In the genomic region with DNA sequence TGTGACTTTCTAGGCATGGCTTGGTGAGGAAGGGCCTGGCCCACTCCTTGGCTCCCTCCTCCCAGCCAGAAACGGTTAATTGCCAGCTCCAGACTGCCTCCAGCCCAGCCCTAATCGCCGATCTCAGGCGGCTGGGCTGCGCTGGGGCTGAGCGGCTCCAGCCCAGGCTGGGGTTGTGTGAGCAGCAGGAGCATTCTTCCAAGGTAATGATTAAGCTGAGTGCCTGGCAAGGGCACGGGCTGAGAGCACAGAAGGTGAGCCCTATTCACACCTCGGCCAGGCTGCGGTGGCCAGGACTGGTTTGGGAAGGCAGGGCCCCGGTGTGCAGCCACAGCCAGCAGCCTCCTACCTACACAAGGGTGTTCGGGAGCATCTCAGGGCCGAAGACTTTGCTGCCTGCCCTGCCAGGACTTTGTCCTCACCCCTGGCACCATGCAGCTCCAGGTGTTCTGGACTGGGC, we compare ENCODE assay signal across 2 cellular contexts.
A peak's percentile ranks its signal among the peaks of the same experiment; 100 is the strongest.
TF ChIP-seq lines count a peak whose summit lies in the region.

A gene (plus strand): TSS at position 257 of the 460 bp plus-strand sequence. CDS start 176 bp downstream, at position 433.

TF ChIP-seq in K562, 482 proteins besides CTCF, POLR2A, EP300 and RAD21 (continued from another document):
- TF ChIP-seq, protein P1, sequence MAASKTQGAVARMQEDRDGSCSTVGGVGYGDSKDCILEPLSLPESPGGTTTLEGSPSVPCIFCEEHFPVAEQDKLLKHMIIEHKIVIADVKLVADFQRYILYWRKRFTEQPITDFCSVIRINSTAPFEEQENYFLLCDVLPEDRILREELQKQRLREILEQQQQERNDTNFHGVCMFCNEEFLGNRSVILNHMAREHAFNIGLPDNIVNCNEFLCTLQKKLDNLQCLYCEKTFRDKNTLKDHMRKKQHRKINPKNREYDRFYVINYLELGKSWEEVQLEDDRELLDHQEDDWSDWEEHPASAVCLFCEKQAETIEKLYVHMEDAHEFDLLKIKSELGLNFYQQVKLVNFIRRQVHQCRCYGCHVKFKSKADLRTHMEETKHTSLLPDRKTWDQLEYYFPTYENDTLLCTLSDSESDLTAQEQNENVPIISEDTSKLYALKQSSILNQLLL (CRISPR knock-in tag; IDR thresholded peaks at IDR 0.05; ENCODE audit: borderline replicate concordance): no peak
- TF ChIP-seq ZNF764 (CRISPR knock-in tag; IDR thresholded peaks at IDR 0.05; ENCODE audit: low read depth) (no peak), ARID2 (IDR thresholded peaks at IDR 0.05) (no peak)

TF ChIP-seq in HepG2, 621 proteins besides CTCF, POLR2A, EP300 and RAD21 (continued from another document and continues in another):
- TF ChIP-seq ZNF44 (CRISPR knock-in tag; IDR thresholded peaks at IDR 0.05) (no peak), RARA (CRISPR knock-in tag; IDR thresholded peaks at IDR 0.05) (peak; percentile 26; the same call in 1 of the 2 replicates), RCOR2 (CRISPR knock-in tag; IDR thresholded peaks at IDR 0.05) (no peak), ZNF883 (CRISPR knock-in tag; IDR thresholded peaks at IDR 0.05; ENCODE audit: not compliant biosample characterization) (peak; percentile 68), TBX2 (CRISPR knock-in tag; IDR thresholded peaks at IDR 0.05; ENCODE audit: borderline replicate concordance) (peak; percentile 98), AHR (CRISPR knock-in tag; IDR thresholded peaks at IDR 0.05) (no peak), XRCC5 (optimal IDR thresholded peaks at IDR 0.05; ENCODE audit: low read length) (peak; percentile 4), TBX3 (IDR thresholded peaks at IDR 0.05; ENCODE audit: borderline replicate concordance) (peak; percentile 83), U2AF1 (optimal IDR thresholded peaks at IDR 0.05; ENCODE audit: low read depth, low read length) (no peak), HNF4A (CRISPR knock-in tag; IDR thresholded peaks at IDR 0.05) (peak; percentile 34; the same call in 1 of the 2 replicates), NAIF1 (CRISPR knock-in tag; IDR thresholded peaks at IDR 0.05; ENCODE audit: borderline replicate concordance) (no peak), TSC22D2 (CRISPR knock-in tag; IDR thresholded peaks at IDR 0.05; ENCODE audit: borderline replicate concordance) (no peak), RFX1 (IDR thresholded peaks at IDR 0.05) (no peak), RBM22 (optimal IDR thresholded peaks at IDR 0.05; ENCODE audit: low read length) (no peak), ZMYM3 (CRISPR knock-in tag; IDR thresholded peaks at IDR 0.05) (no peak), PCBP1 (IDR thresholded peaks at IDR 0.05; ENCODE audit: borderline replicate concordance, low read depth, low read length) (no peak)
- TF ChIP-seq, protein P2, sequence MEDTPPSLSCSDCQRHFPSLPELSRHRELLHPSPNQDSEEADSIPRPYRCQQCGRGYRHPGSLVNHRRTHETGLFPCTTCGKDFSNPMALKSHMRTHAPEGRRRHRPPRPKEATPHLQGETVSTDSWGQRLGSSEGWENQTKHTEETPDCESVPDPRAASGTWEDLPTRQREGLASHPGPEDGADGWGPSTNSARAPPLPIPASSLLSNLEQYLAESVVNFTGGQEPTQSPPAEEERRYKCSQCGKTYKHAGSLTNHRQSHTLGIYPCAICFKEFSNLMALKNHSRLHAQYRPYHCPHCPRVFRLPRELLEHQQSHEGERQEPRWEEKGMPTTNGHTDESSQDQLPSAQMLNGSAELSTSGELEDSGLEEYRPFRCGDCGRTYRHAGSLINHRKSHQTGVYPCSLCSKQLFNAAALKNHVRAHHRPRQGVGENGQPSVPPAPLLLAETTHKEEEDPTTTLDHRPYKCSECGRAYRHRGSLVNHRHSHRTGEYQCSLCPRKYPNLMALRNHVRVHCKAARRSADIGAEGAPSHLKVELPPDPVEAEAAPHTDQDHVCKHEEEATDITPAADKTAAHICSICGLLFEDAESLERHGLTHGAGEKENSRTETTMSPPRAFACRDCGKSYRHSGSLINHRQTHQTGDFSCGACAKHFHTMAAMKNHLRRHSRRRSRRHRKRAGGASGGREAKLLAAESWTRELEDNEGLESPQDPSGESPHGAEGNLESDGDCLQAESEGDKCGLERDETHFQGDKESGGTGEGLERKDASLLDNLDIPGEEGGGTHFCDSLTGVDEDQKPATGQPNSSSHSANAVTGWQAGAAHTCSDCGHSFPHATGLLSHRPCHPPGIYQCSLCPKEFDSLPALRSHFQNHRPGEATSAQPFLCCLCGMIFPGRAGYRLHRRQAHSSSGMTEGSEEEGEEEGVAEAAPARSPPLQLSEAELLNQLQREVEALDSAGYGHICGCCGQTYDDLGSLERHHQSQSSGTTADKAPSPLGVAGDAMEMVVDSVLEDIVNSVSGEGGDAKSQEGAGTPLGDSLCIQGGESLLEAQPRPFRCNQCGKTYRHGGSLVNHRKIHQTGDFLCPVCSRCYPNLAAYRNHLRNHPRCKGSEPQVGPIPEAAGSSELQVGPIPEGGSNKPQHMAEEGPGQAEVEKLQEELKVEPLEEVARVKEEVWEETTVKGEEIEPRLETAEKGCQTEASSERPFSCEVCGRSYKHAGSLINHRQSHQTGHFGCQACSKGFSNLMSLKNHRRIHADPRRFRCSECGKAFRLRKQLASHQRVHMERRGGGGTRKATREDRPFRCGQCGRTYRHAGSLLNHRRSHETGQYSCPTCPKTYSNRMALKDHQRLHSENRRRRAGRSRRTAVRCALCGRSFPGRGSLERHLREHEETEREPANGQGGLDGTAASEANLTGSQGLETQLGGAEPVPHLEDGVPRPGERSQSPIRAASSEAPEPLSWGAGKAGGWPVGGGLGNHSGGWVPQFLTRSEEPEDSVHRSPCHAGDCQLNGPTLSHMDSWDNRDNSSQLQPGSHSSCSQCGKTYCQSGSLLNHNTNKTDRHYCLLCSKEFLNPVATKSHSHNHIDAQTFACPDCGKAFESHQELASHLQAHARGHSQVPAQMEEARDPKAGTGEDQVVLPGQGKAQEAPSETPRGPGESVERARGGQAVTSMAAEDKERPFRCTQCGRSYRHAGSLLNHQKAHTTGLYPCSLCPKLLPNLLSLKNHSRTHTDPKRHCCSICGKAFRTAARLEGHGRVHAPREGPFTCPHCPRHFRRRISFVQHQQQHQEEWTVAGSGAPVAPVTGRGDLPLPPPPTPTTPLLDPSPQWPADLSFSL (CRISPR knock-in tag; IDR thresholded peaks at IDR 0.05): no peak
- TF ChIP-seq, protein P3, sequence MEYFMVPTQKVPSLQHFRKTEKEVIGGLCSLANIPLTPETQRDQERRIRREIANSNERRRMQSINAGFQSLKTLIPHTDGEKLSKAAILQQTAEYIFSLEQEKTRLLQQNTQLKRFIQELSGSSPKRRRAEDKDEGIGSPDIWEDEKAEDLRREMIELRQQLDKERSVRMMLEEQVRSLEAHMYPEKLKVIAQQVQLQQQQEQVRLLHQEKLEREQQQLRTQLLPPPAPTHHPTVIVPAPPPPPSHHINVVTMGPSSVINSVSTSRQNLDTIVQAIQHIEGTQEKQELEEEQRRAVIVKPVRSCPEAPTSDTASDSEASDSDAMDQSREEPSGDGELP (IDR thresholded peaks at IDR 0.05; ENCODE audit: borderline replicate concordance, low read depth): no peak
- TF ChIP-seq, protein P4, sequence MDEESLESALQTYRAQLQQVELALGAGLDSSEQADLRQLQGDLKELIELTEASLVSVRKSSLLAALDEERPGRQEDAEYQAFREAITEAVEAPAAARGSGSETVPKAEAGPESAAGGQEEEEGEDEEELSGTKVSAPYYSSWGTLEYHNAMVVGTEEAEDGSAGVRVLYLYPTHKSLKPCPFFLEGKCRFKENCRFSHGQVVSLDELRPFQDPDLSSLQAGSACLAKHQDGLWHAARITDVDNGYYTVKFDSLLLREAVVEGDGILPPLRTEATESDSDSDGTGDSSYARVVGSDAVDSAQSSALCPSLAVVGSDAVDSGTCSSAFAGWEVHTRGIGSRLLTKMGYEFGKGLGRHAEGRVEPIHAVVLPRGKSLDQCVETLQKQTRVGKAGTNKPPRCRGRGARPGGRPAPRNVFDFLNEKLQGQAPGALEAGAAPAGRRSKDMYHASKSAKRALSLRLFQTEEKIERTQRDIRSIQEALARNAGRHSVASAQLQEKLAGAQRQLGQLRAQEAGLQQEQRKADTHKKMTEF (CRISPR knock-in tag; IDR thresholded peaks at IDR 0.05): 0 out of 2 replicates have a peak, but pooled peaks have one; percentile 32
- TF ChIP-seq, protein P5, sequence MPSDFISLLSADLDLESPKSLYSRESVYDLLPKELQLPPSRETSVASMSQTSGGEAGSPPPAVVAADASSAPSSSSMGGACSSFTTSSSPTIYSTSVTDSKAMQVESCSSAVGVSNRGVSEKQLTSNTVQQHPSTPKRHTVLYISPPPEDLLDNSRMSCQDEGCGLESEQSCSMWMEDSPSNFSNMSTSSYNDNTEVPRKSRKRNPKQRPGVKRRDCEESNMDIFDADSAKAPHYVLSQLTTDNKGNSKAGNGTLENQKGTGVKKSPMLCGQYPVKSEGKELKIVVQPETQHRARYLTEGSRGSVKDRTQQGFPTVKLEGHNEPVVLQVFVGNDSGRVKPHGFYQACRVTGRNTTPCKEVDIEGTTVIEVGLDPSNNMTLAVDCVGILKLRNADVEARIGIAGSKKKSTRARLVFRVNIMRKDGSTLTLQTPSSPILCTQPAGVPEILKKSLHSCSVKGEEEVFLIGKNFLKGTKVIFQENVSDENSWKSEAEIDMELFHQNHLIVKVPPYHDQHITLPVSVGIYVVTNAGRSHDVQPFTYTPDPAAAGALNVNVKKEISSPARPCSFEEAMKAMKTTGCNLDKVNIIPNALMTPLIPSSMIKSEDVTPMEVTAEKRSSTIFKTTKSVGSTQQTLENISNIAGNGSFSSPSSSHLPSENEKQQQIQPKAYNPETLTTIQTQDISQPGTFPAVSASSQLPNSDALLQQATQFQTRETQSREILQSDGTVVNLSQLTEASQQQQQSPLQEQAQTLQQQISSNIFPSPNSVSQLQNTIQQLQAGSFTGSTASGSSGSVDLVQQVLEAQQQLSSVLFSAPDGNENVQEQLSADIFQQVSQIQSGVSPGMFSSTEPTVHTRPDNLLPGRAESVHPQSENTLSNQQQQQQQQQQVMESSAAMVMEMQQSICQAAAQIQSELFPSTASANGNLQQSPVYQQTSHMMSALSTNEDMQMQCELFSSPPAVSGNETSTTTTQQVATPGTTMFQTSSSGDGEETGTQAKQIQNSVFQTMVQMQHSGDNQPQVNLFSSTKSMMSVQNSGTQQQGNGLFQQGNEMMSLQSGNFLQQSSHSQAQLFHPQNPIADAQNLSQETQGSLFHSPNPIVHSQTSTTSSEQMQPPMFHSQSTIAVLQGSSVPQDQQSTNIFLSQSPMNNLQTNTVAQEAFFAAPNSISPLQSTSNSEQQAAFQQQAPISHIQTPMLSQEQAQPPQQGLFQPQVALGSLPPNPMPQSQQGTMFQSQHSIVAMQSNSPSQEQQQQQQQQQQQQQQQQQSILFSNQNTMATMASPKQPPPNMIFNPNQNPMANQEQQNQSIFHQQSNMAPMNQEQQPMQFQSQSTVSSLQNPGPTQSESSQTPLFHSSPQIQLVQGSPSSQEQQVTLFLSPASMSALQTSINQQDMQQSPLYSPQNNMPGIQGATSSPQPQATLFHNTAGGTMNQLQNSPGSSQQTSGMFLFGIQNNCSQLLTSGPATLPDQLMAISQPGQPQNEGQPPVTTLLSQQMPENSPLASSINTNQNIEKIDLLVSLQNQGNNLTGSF (CRISPR knock-in tag; IDR thresholded peaks at IDR 0.05): peak; percentile 56; the same call in 1 of the 2 replicates
- TF ChIP-seq, protein P6, sequence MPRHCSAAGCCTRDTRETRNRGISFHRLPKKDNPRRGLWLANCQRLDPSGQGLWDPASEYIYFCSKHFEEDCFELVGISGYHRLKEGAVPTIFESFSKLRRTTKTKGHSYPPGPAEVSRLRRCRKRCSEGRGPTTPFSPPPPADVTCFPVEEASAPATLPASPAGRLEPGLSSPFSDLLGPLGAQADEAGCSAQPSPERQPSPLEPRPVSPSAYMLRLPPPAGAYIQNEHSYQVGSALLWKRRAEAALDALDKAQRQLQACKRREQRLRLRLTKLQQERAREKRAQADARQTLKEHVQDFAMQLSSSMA (CRISPR knock-in tag; IDR thresholded peaks at IDR 0.05): no peak
- TF ChIP-seq, protein P7, sequence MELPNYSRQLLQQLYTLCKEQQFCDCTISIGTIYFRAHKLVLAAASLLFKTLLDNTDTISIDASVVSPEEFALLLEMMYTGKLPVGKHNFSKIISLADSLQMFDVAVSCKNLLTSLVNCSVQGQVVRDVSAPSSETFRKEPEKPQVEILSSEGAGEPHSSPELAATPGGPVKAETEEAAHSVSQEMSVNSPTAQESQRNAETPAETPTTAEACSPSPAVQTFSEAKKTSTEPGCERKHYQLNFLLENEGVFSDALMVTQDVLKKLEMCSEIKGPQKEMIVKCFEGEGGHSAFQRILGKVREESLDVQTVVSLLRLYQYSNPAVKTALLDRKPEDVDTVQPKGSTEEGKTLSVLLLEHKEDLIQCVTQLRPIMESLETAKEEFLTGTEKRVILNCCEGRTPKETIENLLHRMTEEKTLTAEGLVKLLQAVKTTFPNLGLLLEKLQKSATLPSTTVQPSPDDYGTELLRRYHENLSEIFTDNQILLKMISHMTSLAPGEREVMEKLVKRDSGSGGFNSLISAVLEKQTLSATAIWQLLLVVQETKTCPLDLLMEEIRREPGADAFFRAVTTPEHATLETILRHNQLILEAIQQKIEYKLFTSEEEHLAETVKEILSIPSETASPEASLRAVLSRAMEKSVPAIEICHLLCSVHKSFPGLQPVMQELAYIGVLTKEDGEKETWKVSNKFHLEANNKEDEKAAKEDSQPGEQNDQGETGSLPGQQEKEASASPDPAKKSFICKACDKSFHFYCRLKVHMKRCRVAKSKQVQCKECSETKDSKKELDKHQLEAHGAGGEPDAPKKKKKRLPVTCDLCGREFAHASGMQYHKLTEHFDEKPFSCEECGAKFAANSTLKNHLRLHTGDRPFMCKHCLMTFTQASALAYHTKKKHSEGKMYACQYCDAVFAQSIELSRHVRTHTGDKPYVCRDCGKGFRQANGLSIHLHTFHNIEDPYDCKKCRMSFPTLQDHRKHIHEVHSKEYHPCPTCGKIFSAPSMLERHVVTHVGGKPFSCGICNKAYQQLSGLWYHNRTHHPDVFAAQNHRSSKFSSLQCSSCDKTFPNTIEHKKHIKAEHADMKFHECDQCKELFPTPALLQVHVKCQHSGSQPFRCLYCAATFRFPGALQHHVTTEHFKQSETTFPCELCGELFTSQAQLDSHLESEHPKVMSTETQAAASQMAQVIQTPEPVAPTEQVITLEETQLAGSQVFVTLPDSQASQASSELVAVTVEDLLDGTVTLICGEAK (IDR thresholded peaks at IDR 0.05): no peak
- TF ChIP-seq, protein P7 (CRISPR knock-in tag; IDR thresholded peaks at IDR 0.05): no peak
